Comparison of ENCODE assay signal across 10 cellular contexts in genomic region chr17:1462164-1463112, GRCh38. TPM values are rescaled to one million over a fixed set of nuclear protein-coding genes. Genes with fewer than 3 reads are reported as not detected.
A peak's percentile ranks its signal among the peaks of the same experiment; 100 is the strongest.
DNase-seq lines count a peak whose midpoint lies in the region; ATAC-seq and TF ChIP-seq lines count a peak whose summit lies in the region.
"Had no signal": no experiment of that assay in that cellular context is flagged by ENCODE, and none has a peak within 500 bp of the region (broad histone marks: within the 10 kb centered on the region; RNA-seq: fewer than 3 reads in every experiment).

No MANE protein-coding gene starts in this region.

- H3K27me3 Mint-ChIP-seq in osteocyte (ENCODE audit: unreplicated experiment) = no peaks in the 10 kb centered on the region

- H3K4me3 ChIP-seq in ascending aorta = no peak overlapping the region

- peaks cover 8 to 10% of the 10 kb centered on the region in 2 donors for H3K4me1 ChIP-seq in ascending aorta

- no peaks in the 10 kb centered on the region for H3K9me3 ChIP-seq in ascending aorta

- ATAC-seq in GM19463 (IDR thresholded peaks at IDR 0.05; ENCODE audit: unreplicated experiment) = no peak

- peaks cover 21% of the 10 kb centered on the region for H3K4me1 Mint-ChIP-seq in osteocyte (ENCODE audit: unreplicated experiment)

- intact Hi-C loops in ascending aorta (cut with DNase I) = no loop called here

- no peaks in the 10 kb centered on the region for H3K27me3 ChIP-seq in ascending aorta

- peaks cover 15% of the 10 kb centered on the region for H3K36me3 Mint-ChIP-seq in osteocyte (ENCODE audit: unreplicated experiment)

- TF ChIP-seq CTCF in osteocyte (IDR thresholded peaks at IDR 0.05) (no peak), ascending aorta (IDR thresholded peaks at IDR 0.05) (no peak)

- no peak overlapping the region for H3K4me3 Mint-ChIP-seq in osteocyte (ENCODE audit: unreplicated experiment)

- H3K9me3 Mint-ChIP-seq in osteocyte (ENCODE audit: unreplicated experiment) = no peaks in the 10 kb centered on the region

- DNase-seq in NCI-H2227 (lab: John Stamatoyannopoulos, UW; ENCODE audit: unreplicated experiment) = peak; percentile 6
- no peak for DNase-seq in NCI-H2227 treated with DMSO at 0.1 percent for 48 hours (lab: John Stamatoyannopoulos, UW)
- peak; percentile 14 for DNase-seq in NCI-H510A treated with DMSO at 0.1 percent for 48 hours (lab: John Stamatoyannopoulos, UW)
- DNase-seq in cerebellar cortex (ENCODE audit: low spot score) = peak; percentile 82
- DNase-seq in osteocyte (ENCODE audit: extremely low spot score, unreplicated experiment) = no peak
- DNase-seq in ascending aorta (ENCODE audit: low spot score in 2 of 2) = no peak
- DNase-seq in midbrain (lab: John Stamatoyannopoulos, UW) = no peak
- DNase-seq: GOT3, NCI-H774 had no signal

- H3K27ac Mint-ChIP-seq in osteocyte (ENCODE audit: unreplicated experiment) = peak overlapping the region; percentile 60

- H3K36me3 ChIP-seq in ascending aorta = peaks cover 23 to 45% of the 10 kb centered on the region in 2 donors

- no peak overlapping the region for H3K27ac ChIP-seq in ascending aorta

RNA-seq across cellular contexts. Expression of gene CRK, which starts 6.4 kb away (rescaled TPM):
- 55.8 and 57.1 TPM in 2 replicates for total RNA-seq in osteocyte
- total RNA-seq in ascending aorta = 83.4 TPM

RNA-seq across cellular contexts. Expression of gene MYO1C, which starts 30.0 kb away (rescaled TPM):
- total RNA-seq in osteocyte (183 and 184 TPM in 2 replicates), ascending aorta (251 TPM)

RNA-seq across cellular contexts. Expression of gene INPP5K, which starts 54.0 kb away (rescaled TPM):
- total RNA-seq in osteocyte (44.5 and 49.4 TPM in 2 replicates), ascending aorta (73.7 TPM)

Comparison
In these comparisons a context has a peak if more than half of its experiments do, and no peak if none do; other contexts are left out.
1. DNase-seq: peak in NCI-H2227 (single experiment), NCI-H510A treated with DMSO at 0.1 percent for 48 hours (single experiment) and cerebellar cortex (single experiment); none in NCI-H2227 treated with DMSO at 0.1 percent for 48 hours (single experiment), osteocyte (single experiment), ascending aorta (0 of 2) and midbrain (single experiment).